In the genomic region with DNA sequence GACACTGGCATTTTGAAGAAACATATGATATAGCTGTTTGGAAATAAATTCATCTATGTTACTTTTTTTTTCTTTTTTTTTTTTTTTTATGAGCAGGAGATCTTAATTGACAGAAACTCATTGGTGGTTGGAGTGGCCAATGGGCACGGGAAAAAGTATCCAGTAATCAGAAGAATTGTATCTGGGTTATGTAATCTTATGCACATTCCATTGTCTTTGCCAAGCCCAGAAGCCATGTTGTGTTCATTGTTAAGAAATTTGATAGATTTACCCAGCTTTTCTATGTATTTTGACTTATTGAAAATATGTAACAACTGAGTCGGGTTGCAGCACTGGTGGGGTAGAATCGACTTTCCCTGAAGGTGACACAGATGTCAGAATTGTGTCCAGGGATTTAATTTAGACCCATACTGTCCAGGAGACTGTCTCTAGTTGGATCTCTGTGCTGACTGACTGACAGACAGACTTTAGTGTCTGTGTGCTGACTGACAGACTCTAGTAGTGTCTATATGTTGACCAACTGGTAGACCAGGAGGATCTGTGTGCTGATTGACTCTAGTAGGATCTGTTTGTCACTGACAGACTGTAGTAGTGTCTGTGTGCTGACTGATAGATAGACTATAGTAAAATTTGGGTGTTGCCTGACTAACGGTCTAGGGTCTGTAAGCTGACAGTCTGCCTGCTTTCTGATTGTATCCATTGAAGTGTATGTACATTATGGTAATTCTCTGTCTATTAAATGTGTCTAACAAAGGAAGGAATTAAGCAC, we compare ENCODE assay signal across 20 cellular contexts. TPM values are rescaled to one million over a fixed set of nuclear protein-coding genes. Genes with fewer than 3 reads are reported as not detected.
"Had no signal": no experiment of that assay in that cellular context is flagged by ENCODE, and none has a peak within 500 bp of the region (broad histone marks: within the 10 kb centered on the region; RNA-seq: fewer than 3 reads in every experiment).

No MANE protein-coding gene starts in this region.

- H3K27me3 Mint-ChIP-seq: activated naive CD8-positive, alpha-beta T cell; brain had no signal

- H3K9me3 Mint-ChIP-seq: activated CD4-positive, alpha-beta T cell treated with anti-CD3 and anti-CD28 coated beads, Interleukin-2, amount 10 ng/mL, durations not matched to agents 24 days and 14 days; brain; natural killer cell had no signal

- H3K9me3 ChIP-seq: heart right ventricle, neutrophil had no signal

- H3K4me1 Mint-ChIP-seq: brain had no signal

- H3K27ac Mint-ChIP-seq: activated CD4-positive, alpha-beta T cell treated with anti-CD3 and anti-CD28 coated beads, Interleukin-2, amount 10 ng/mL, durations not matched to agents 24 days and 14 days; activated naive CD8-positive, alpha-beta T cell; brain; natural killer cell had no signal

- ATAC-seq: esophagus mucosa; natural killer cell; stimulated activated naive CD8-positive, alpha-beta T cell treated with anti-CD3 and anti-CD28 coated beads, Interleukin-15, Interleukin-2, amounts not matched to agents 100 U/mL and 50 U/mL, for 24 hours had no signal

- DNase-seq: activated CD4-positive, alpha-beta T cell treated with anti-CD3 and anti-CD28 coated beads, Interleukin-2, amount 10 ng/mL, durations not matched to agents 24 days and 14 days; activated CD4-positive, CD25-positive, alpha-beta regulatory T cell; activated gamma-delta T cell treated with Interleukin-2 at 50 U/mL for 16 hours; foreskin melanocyte; heart right ventricle; mesenchymal stem cell; natural killer cell; retina; SHP77 treated with DMSO at 0.1 percent for 48 hours; stimulated activated naive CD8-positive, alpha-beta T cell treated with anti-CD3 and anti-CD28 coated beads, Interleukin-15, Interleukin-2, amounts not matched to agents 100 U/mL and 50 U/mL, for 24 hours; T-helper 2 cell; trophoblast cell had no signal

- H3K36me3 Mint-ChIP-seq: natural killer cell had no signal

- H3K27me3 ChIP-seq: heart right ventricle, neutrophil had no signal

- H3K4me3 Mint-ChIP-seq: activated CD4-positive, alpha-beta T cell treated with anti-CD3 and anti-CD28 coated beads, Interleukin-2, amount 10 ng/mL, durations not matched to agents 24 days and 14 days; activated naive CD8-positive, alpha-beta T cell; brain; natural killer cell had no signal

- FAIRE-seq: TTC549 had no signal

- H3K4me3 ChIP-seq: heart right ventricle, smooth muscle cell had no signal

RNA-seq across cellular contexts. Expression of gene C4BPB, which starts 12.3 kb away (rescaled TPM):
- total RNA-seq: chondrocyte, esophagus mucosa, natural killer cell had no signal

RNA-seq across cellular contexts. Expression of gene C4BPA, which starts 27.7 kb away (rescaled TPM):
- total RNA-seq: activated CD4-positive, alpha-beta T cell treated with anti-CD3 and anti-CD28 coated beads, Interleukin-2, amount 10 ng/mL, durations not matched to agents 24 days and 14 days; chondrocyte; dermis microvascular lymphatic vessel endothelial cell; heart right ventricle; natural killer cell; smooth muscle cell had no signal
- polyA plus RNA-seq: heart right ventricle, smooth muscle cell had no signal

RNA-seq across cellular contexts. Expression of gene C1orf116, which starts 43.8 kb away (rescaled TPM):
- total RNA-seq: activated CD4-positive, alpha-beta T cell treated with anti-CD3 and anti-CD28 coated beads, Interleukin-2, amount 10 ng/mL, durations not matched to agents 24 days and 14 days; dermis microvascular lymphatic vessel endothelial cell had no signal
